In the genomic region with DNA sequence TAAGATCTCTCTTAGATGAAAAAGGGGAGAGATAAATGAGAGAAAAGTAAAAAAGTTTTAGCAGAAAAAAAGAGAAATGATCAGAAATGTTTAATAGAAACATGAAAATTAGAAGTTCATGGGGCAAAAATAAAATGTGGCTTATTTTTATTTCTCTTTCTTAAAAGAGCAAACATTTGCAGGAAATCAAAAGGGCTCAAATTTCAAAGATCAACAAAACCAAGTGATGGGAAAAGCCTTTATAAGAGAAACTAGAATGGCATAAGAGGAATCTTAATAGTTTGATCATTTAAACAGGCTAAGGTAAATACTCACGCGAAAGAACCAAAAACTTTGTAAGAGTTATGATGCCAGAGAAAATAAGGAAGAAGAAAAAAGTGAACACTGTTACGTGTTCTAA, we compare ENCODE assay signal across 1 cellular context.
TF ChIP-seq lines count a peak whose summit lies in the region.

No MANE protein-coding gene starts in this region.

TF ChIP-seq in GM23338, 12 proteins besides CTCF, POLR2A, EP300 and RAD21:
- TF ChIP-seq STAT1 (IDR thresholded peaks at IDR 0.05; ENCODE audit: unreplicated experiment): no peak
- TF ChIP-seq EZH2phosphoT487 (IDR thresholded peaks at IDR 0.05; ENCODE audit: unreplicated experiment): no peak
- TF ChIP-seq NANOG (IDR thresholded peaks at IDR 0.05; ENCODE audit: borderline replicate concordance): no peak
- TF ChIP-seq, protein P1, sequence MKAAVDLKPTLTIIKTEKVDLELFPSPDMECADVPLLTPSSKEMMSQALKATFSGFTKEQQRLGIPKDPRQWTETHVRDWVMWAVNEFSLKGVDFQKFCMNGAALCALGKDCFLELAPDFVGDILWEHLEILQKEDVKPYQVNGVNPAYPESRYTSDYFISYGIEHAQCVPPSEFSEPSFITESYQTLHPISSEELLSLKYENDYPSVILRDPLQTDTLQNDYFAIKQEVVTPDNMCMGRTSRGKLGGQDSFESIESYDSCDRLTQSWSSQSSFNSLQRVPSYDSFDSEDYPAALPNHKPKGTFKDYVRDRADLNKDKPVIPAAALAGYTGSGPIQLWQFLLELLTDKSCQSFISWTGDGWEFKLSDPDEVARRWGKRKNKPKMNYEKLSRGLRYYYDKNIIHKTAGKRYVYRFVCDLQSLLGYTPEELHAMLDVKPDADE (IDR thresholded peaks at IDR 0.05): no peak
- TF ChIP-seq JUNB (IDR thresholded peaks at IDR 0.05; ENCODE audit: unreplicated experiment): no peak
- TF ChIP-seq, protein P2, sequence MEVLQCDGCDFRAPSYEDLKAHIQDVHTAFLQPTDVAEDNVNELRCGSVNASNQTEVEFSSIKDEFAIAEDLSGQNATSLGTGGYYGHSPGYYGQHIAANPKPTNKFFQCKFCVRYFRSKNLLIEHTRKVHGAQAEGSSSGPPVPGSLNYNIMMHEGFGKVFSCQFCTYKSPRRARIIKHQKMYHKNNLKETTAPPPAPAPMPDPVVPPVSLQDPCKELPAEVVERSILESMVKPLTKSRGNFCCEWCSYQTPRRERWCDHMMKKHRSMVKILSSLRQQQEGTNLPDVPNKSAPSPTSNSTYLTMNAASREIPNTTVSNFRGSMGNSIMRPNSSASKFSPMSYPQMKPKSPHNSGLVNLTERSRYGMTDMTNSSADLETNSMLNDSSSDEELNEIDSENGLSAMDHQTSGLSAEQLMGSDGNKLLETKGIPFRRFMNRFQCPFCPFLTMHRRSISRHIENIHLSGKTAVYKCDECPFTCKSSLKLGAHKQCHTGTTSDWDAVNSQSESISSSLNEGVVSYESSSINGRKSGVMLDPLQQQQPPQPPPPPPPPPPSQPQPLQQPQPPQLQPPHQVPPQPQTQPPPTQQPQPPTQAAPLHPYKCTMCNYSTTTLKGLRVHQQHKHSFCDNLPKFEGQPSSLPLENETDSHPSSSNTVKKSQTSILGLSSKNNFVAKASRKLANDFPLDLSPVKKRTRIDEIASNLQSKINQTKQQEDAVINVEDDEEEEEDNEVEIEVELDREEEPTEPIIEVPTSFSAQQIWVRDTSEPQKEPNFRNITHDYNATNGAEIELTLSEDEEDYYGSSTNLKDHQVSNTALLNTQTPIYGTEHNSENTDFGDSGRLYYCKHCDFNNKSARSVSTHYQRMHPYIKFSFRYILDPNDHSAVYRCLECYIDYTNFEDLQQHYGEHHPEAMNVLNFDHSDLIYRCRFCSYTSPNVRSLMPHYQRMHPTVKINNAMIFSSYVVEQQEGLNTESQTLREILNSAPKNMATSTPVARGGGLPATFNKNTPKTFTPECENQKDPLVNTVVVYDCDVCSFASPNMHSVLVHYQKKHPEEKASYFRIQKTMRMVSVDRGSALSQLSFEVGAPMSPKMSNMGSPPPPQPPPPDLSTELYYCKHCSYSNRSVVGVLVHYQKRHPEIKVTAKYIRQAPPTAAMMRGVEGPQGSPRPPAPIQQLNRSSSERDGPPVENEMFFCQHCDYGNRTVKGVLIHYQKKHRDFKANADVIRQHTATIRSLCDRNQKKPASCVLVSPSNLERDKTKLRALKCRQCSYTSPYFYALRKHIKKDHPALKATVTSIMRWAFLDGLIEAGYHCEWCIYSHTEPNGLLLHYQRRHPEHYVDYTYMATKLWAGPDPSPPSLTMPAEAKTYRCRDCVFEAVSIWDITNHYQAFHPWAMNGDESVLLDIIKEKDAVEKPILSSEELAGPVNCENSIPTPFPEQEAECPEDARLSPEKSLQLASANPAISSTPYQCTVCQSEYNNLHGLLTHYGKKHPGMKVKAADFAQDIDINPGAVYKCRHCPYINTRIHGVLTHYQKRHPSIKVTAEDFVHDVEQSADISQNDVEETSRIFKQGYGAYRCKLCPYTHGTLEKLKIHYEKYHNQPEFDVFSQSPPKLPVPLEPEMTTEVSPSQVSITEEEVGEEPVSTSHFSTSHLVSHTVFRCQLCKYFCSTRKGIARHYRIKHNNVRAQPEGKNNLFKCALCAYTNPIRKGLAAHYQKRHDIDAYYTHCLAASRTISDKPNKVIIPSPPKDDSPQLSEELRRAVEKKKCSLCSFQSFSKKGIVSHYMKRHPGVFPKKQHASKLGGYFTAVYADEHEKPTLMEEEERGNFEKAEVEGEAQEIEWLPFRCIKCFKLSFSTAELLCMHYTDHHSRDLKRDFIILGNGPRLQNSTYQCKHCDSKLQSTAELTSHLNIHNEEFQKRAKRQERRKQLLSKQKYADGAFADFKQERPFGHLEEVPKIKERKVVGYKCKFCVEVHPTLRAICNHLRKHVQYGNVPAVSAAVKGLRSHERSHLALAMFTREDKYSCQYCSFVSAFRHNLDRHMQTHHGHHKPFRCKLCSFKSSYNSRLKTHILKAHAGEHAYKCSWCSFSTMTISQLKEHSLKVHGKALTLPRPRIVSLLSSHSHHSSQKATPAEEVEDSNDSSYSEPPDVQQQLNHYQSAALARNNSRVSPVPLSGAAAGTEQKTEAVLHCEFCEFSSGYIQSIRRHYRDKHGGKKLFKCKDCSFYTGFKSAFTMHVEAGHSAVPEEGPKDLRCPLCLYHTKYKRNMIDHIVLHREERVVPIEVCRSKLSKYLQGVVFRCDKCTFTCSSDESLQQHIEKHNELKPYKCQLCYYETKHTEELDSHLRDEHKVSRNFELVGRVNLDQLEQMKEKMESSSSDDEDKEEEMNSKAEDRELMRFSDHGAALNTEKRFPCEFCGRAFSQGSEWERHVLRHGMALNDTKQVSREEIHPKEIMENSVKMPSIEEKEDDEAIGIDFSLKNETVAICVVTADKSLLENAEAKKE (CRISPR knock-in tag; IDR thresholded peaks at IDR 0.05): no peak
- no peak for TF ChIP-seq ZNF114 (CRISPR knock-in tag; IDR thresholded peaks at IDR 0.05)
- TF ChIP-seq ZNF331 (CRISPR knock-in tag; IDR thresholded peaks at IDR 0.05; ENCODE audit: low read depth): no peak
- TF ChIP-seq REST (IDR thresholded peaks at IDR 0.05; ENCODE audit: unreplicated experiment): no peak
- no peak for TF ChIP-seq EZH2 (IDR thresholded peaks at IDR 0.05; ENCODE audit: low read depth, unreplicated experiment)
- no peak for TF ChIP-seq CREB1 (CRISPR knock-in tag; IDR thresholded peaks at IDR 0.05; ENCODE audit: low read depth)
- TF ChIP-seq POLR2AphosphoS5 (IDR thresholded peaks at IDR 0.05; ENCODE audit: low read depth): no peak
TF ChIP-seq in GM23338: peak in this region for 0.
